Comparison of ENCODE assay signal across 9 cellular contexts in the genomic region with DNA sequence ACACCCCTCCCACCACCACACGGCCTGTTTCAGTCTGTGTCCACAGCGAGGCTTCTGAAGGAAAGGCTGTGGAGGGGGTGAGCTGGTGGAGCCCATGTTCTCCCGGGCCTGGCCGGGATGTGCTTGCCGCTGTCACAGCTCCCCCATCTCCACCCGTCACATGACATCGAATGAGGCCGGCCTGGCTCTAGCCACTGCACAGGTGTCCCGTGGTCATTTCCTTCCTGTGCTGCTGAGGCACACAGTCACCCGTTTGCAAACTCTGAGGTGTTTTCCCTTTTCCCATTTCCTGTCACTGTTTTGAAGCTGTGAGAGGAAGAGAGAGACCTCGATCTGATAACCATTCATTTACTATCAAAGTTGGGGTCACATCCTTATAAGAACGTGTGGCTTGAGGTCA. TPM values are rescaled to one million over a fixed set of nuclear protein-coding genes. Genes with fewer than 3 reads are reported as not detected.
DNase-seq lines count a peak whose midpoint lies in the region; ATAC-seq lines count a peak whose summit lies in the region.
"Had no signal": no experiment of that assay in that cellular context is flagged by ENCODE, and none has a peak within 500 bp of the region (broad histone marks: within the 10 kb centered on the region; RNA-seq: fewer than 3 reads in every experiment).

No MANE protein-coding gene starts in this region.

- no peaks in the 10 kb centered on the region for H3K27me3 ChIP-seq in CD8-positive, alpha-beta memory T cell (ENCODE audit: insufficient read depth, low read length, poor library complexity, severe bottlenecking)

- no peaks in the 10 kb centered on the region for H3K36me3 Mint-ChIP-seq in CD8-positive, alpha-beta memory T cell
- no peaks in the 10 kb centered on the region for H3K36me3 Mint-ChIP-seq in activated naive CD8-positive, alpha-beta T cell
- H3K36me3 Mint-ChIP-seq: stimulated activated effector memory CD8-positive, alpha-beta T cell treated with anti-CD3 and anti-CD28 coated beads, Interleukin-12 subunit alpha, Interleukin-12 subunit beta, amount 100 ng/mL, for 72 hours had no signal

- peaks cover 30% of the 10 kb centered on the region for H3K4me1 ChIP-seq in CD8-positive, alpha-beta memory T cell (ENCODE audit: insufficient read depth, low read length)

- no peak overlapping the region for H3K27ac ChIP-seq in CD8-positive, alpha-beta memory T cell (ENCODE audit: low read depth, low read length)

- no peak for DNase-seq in CD8-positive, alpha-beta memory T cell
- DNase-seq in HT1080 (ENCODE audit: low read depth), result peak; percentile 54
- peak; percentile 74 for DNase-seq in mesenteric fat pad (ENCODE audit: low spot score)
- no peak for DNase-seq in germinal center (ENCODE audit: low spot score)
- no peak for DNase-seq in putamen (ENCODE audit: low spot score)

- ATAC-seq in GM18502 (IDR thresholded peaks at IDR 0.05; ENCODE audit: poor library complexity, unreplicated experiment) (no peak), GM21515 (IDR thresholded peaks at IDR 0.05; ENCODE audit: unreplicated experiment) (no peak)
- ATAC-seq: stimulated activated effector memory CD8-positive, alpha-beta T cell treated with anti-CD3 and anti-CD28 coated beads, Interleukin-12 subunit alpha, Interleukin-12 subunit beta, amount 100 ng/mL, for 72 hours had no signal

- POLR2A ChIA-PET in CD8-positive, alpha-beta memory T cell (lab: Charles Lee), result no interaction called here

- no peaks in the 10 kb centered on the region for H3K9me3 Mint-ChIP-seq in CD8-positive, alpha-beta memory T cell
- no peaks in the 10 kb centered on the region for H3K9me3 Mint-ChIP-seq in activated naive CD8-positive, alpha-beta T cell (ENCODE audit: low read depth)
- H3K9me3 Mint-ChIP-seq: stimulated activated effector memory CD8-positive, alpha-beta T cell treated with anti-CD3 and anti-CD28 coated beads, Interleukin-12 subunit alpha, Interleukin-12 subunit beta, amount 100 ng/mL, for 72 hours had no signal

- H3K36me3 ChIP-seq in CD8-positive, alpha-beta memory T cell (ENCODE audit: insufficient read depth, low read length), result no peaks in the 10 kb centered on the region

- no peak overlapping the region for H3K4me3 Mint-ChIP-seq in CD8-positive, alpha-beta memory T cell
- H3K4me3 Mint-ChIP-seq in activated naive CD8-positive, alpha-beta T cell, result peak overlapping the region; percentile 38
- H3K4me3 Mint-ChIP-seq: stimulated activated effector memory CD8-positive, alpha-beta T cell treated with anti-CD3 and anti-CD28 coated beads, Interleukin-12 subunit alpha, Interleukin-12 subunit beta, amount 100 ng/mL, for 72 hours had no signal

- H3K27ac Mint-ChIP-seq in CD8-positive, alpha-beta memory T cell, result peak overlapping the region in 1 of 8 donors; percentile 13
- H3K27ac Mint-ChIP-seq in activated naive CD8-positive, alpha-beta T cell, result peak overlapping the region; percentile 75
- H3K27ac Mint-ChIP-seq: stimulated activated effector memory CD8-positive, alpha-beta T cell treated with anti-CD3 and anti-CD28 coated beads, Interleukin-12 subunit alpha, Interleukin-12 subunit beta, amount 100 ng/mL, for 72 hours had no signal

- CTCF ChIA-PET in CD8-positive, alpha-beta memory T cell (lab: Charles Lee), result no interaction called here

- peak overlapping the region; percentile 0 for H3K4me3 ChIP-seq in CD8-positive, alpha-beta memory T cell (ENCODE audit: low read length)

- H3K4me1 Mint-ChIP-seq in CD8-positive, alpha-beta memory T cell, result peaks cover 21 to 27% (median 26%) of the 10 kb centered on the region in 3 donors
- peaks cover 40% of the 10 kb centered on the region for H3K4me1 Mint-ChIP-seq in activated naive CD8-positive, alpha-beta T cell (ENCODE audit: low read depth)

- no peaks in the 10 kb centered on the region for H3K9me3 ChIP-seq in CD8-positive, alpha-beta memory T cell (ENCODE audit: low read length)

- peaks cover 0 to 9% of the 10 kb centered on the region in 2 donors for H3K27me3 Mint-ChIP-seq in CD8-positive, alpha-beta memory T cell
- H3K27me3 Mint-ChIP-seq in activated naive CD8-positive, alpha-beta T cell, result no peaks in the 10 kb centered on the region

RNA-seq across cellular contexts. Expression of gene CLDN5, which starts 55.7 kb away (rescaled TPM):
- total RNA-seq in CD8-positive, alpha-beta memory T cell, result not detected
- not detected for polyA plus RNA-seq in CD8-positive, alpha-beta memory T cell
- total RNA-seq in HT1080 (2014; rRNA removed; shearing (Covaris generic)), result not detected in 2 replicates
- not detected in 2 replicates for polyA plus RNA-seq in HT1080 (2015; cell fraction: cytosol; rRNA removed)
- polyA plus RNA-seq in HT1080 (2015; cell fraction: nucleus; rRNA removed), result not detected in 2 replicates
- total RNA-seq in mesenteric fat pad, result 151 TPM

Comparison
In these comparisons a context has a peak if more than half of its experiments do, and no peak if none do; other contexts are left out.
1. DNase-seq: peak in HT1080 (single experiment) and mesenteric fat pad (single experiment); none in CD8-positive, alpha-beta memory T cell (0 of 5), germinal center (single experiment) and putamen (single experiment).
2. RNA of gene CLDN5, which starts 55.7 kb away (total RNA-seq): 151 TPM in mesenteric fat pad (single experiment); not detected in CD8-positive, alpha-beta memory T cell and not detected in HT1080; every median in the first group is over 100 times any median in the second.